ENCODE assay signal across 8 cellular contexts in the genomic region with DNA sequence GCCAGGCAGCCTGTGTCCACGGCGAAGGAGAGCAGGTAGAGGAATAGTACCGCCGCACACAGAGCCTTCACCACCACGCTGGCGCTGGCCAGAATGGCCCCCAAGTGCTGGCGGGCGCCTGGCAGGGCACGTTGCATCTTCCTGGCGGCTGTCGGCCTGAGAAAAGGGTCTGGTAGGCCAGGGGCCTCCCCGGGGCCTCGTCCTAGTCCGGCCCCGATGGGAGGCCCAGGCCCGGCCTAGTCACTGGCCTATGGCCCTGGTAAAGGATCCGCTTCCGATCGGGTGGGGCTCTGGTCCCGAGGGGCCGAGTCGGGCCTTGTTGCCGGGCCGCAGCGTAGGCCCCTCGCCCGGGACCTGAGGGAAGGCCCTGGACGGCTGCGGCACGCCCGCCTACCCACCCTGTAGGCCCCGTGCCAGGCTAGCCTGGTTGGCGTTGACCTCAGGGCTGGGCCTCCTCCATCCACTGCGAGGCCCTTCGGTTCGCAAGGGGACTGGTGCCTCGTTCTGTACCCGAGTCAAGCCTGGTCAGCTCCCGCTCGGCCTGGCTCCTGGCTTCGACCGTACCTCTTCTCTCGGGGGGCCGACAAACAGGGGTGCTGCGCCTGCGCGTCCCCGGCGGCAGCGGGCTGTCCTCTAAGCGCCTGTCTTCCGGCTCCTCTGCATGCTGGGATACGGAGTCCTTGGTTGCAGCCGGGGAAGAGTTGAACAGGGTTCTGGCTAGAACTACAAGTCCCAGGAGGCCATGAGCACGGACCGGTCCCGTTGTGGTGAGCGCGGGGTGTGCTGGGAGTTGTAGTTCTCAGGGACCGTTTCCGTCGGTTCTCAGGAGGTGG.
DNase-seq lines count a peak whose midpoint lies in the region; ATAC-seq and TF ChIP-seq lines count a peak whose summit lies in the region.

A gene with protein sequence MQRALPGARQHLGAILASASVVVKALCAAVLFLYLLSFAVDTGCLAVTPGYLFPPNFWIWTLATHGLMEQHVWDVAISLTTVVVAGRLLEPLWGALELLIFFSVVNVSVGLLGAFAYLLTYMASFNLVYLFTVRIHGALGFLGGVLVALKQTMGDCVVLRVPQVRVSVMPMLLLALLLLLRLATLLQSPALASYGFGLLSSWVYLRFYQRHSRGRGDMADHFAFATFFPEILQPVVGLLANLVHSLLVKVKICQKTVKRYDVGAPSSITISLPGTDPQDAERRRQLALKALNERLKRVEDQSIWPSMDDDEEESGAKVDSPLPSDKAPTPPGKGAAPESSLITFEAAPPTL (minus strand): TSS at position 595 of the 833 bp plus-strand sequence. CDS start 458 bp downstream, at position 137.

- TF ChIP-seq CTCF in AG09319 (IDR thresholded peaks at IDR 0.05; ENCODE audit: low read depth, low read length) = no peak

- peak; percentile 96 for DNase-seq in AG09319 (ENCODE audit: extremely low read depth, low read depth)
- peak; percentile 92 for DNase-seq in NCI-H446 treated with DMSO at 0.1 percent for 48 hours (lab: John Stamatoyannopoulos, UW)
- peak; percentile 100 for DNase-seq in cerebellar cortex (ENCODE audit: low spot score)
- peak; percentile 99 for DNase-seq in iris pigment epithelial cell (ENCODE audit: low read depth)
- peak; percentile 88 to 93 for DNase-seq in stimulated activated CD4-positive, alpha-beta T cell treated with anti-CD3 and anti-CD28 coated beads, Interleukin-12 subunit alpha, Interleukin-12 subunit beta, amount 100 ng/mL, for 24 hours (ENCODE audit: low read depth in 2 of 2)

- ATAC-seq in GM19035 (IDR thresholded peaks at IDR 0.05; ENCODE audit: unreplicated experiment) = peak; percentile 99
- peak; percentile 100 for ATAC-seq in HG03354 (IDR thresholded peaks at IDR 0.05; ENCODE audit: poor library complexity, severe bottlenecking, unreplicated experiment)
- ATAC-seq in activated CD4-positive, CD25-positive, alpha-beta regulatory T cell treated with anti-CD3 and anti-CD28 coated beads, Interleukin-2, amount 50 U/mL, for 24 hours = peak; percentile 100

Comparison
In these comparisons a context has a peak if more than half of its experiments do, and no peak if none do; other contexts are left out.
1. Peak in every context shown above with its lines: DNase-seq and ATAC-seq.